In the genomic region with DNA sequence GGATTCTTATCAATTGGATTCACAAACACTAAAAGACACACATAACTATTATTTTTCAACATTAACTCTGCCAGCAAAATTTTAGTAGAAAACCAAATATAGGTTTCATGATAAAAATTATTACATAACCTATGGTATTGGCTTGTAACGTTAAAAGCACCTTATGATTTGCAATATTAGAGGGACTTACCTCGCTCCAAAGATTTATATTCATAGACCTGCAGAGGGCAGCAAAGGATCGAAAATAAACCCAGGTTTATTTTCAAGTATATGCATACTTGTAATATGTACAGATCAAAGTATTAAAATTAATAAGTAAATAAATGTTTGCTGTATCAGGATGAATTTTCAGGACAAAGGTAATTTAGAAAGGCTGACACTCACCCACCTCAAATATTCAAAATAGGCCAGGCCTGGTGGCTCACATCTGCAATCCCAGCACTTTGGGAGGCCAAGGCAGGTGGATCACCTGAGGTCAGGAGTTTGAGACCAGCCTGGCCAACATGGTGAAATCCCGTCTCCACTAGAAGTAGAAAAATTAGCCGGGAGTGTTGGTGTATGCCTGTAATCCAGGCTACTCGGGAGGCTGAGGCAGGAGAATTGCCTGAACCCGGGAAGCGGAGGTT, we compare ENCODE assay signal across 8 cellular contexts. TPM values are rescaled to one million over a fixed set of nuclear protein-coding genes. Genes with fewer than 3 reads are reported as not detected.
DNase-seq lines count a peak whose midpoint lies in the region; ATAC-seq, FAIRE-seq and TF ChIP-seq lines count a peak whose summit lies in the region.

No MANE protein-coding gene starts in this region.

- no peak overlapping the region for H3K27ac ChIP-seq in right atrium auricular region

- ATAC-seq in Right ventricle myocardium inferior, result no peak

- H3K4me3 ChIP-seq in right atrium auricular region (no peak overlapping the region), bronchial epithelial cell (ENCODE audit: low read depth, low read length) (no peak overlapping the region)

- H3K27me3 ChIP-seq in right atrium auricular region, result no peaks in the 10 kb centered on the region
- H3K27me3 ChIP-seq in bronchial epithelial cell (ENCODE audit: control insufficient read depth, insufficient read depth, low read length), result no peaks in the 10 kb centered on the region

- DNase-seq in right atrium auricular region (ENCODE audit: low spot score), result no peak
- no peak for DNase-seq in Right ventricle myocardium inferior (ENCODE audit: missing footprints)
- DNase-seq in NCI-H1105 treated with DMSO at 0.1 percent for 48 hours (lab: John Stamatoyannopoulos, UW), result peak; percentile 34
- DNase-seq in bronchial epithelial cell (ENCODE audit: low read depth), result peak; percentile 54
- DNase-seq in midbrain (lab: John Stamatoyannopoulos, UW), result peak; percentile 60
- no peak for DNase-seq in stimulated activated CD4-positive, alpha-beta T cell treated with anti-CD3 and anti-CD28 coated beads, Interleukin-1b, Interleukin-23, amount 100 ng/mL, for 48 hours
- DNase-seq in NOMO-1 treated with dmso at 0.1 percent for 144 hours (lab: John Stamatoyannopoulos, UW; ENCODE audit: unreplicated experiment), result no peak
- no peak for DNase-seq in NK-92 treated with Interleukin-12 subunit alpha and Interleukin-12 subunit beta, amount 100 ng/mL, for 24 hours (lab: John Stamatoyannopoulos, UW)

- H3K36me3 ChIP-seq in right atrium auricular region (peaks cover 78% of the 10 kb centered on the region), bronchial epithelial cell (ENCODE audit: control insufficient read depth, insufficient read depth, low read length) (peaks cover 10% of the 10 kb centered on the region)

- intact Hi-C loops in Right ventricle myocardium inferior (cut with DNase I), result no loop called here

- peak; percentile 12 to 39 for TF ChIP-seq CTCF in right atrium auricular region (IDR thresholded peaks at IDR 0.05)
- no peak for TF ChIP-seq CTCF in bronchial epithelial cell (IDR thresholded peaks at IDR 0.05; ENCODE audit: insufficient read depth, low read length, severe bottlenecking)

- no peaks in the 10 kb centered on the region for H3K9me3 ChIP-seq in right atrium auricular region

- FAIRE-seq in bronchial epithelial cell (lab: Jason Lieb, UNC), result no peak

- H3K4me1 ChIP-seq in right atrium auricular region, result no peaks in the 10 kb centered on the region

RNA-seq across cellular contexts. Expression of gene LRPPRC, which starts 45.3 kb away (rescaled TPM):
- total RNA-seq in right atrium auricular region (10 to 100 TPM; 39.2 to 75.6 TPM), Right ventricle myocardium inferior (83.9 TPM), bronchial epithelial cell (50.4 and 70.3 TPM in 2 replicates)

Comparison
In these comparisons a context has a peak if more than half of its experiments do, and no peak if none do; other contexts are left out.
1. DNase-seq: peak in NCI-H1105 treated with DMSO at 0.1 percent for 48 hours (single experiment), bronchial epithelial cell (single experiment) and midbrain (single experiment); none in right atrium auricular region (single experiment), Right ventricle myocardium inferior (single experiment), stimulated activated CD4-positive, alpha-beta T cell treated with anti-CD3 and anti-CD28 coated beads, Interleukin-1b, Interleukin-23, amount 100 ng/mL, for 48 hours (single experiment), NOMO-1 treated with dmso at 0.1 percent for 144 hours (single experiment) and NK-92 treated with Interleukin-12 subunit alpha and Interleukin-12 subunit beta, amount 100 ng/mL, for 24 hours (single experiment).